In the genomic region with DNA sequence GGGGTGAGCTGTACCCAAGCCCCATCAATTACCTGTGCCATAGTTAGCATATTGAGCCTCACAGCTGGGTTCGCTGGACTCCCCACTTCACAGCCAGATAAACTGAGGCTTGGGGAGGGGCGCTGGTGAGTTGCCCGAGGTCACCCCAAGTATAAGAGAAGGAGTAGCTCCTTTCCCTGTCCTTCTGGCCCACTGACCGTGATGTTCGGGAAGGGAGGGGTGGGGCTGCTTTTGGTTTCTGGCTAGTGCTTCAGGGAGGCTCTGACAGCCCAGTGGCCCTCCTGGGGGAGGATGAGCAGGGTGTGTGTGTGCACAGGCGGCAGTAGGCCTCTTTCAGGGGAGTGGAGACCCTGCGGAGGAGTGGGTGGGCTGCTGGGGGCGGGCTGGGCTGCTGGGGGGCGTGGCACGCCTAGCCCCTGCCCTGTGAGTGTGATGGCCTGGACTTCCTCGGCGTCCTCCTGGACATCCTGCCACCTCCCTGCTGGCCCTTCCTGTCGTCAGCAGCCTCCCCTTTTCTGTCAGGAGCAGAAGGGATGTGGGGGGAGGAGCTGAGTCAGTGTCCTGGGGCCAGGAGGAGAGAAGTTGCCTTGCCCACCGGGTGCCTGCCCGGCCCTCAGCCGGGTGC, we compare ENCODE assay signal across 1 cellular context.
TF ChIP-seq lines count a peak whose summit lies in the region.

No MANE protein-coding gene starts in this region.

TF ChIP-seq in HepG2, 621 proteins besides CTCF, POLR2A, EP300 and RAD21 (continued from another document):
- TF ChIP-seq, protein P1, sequence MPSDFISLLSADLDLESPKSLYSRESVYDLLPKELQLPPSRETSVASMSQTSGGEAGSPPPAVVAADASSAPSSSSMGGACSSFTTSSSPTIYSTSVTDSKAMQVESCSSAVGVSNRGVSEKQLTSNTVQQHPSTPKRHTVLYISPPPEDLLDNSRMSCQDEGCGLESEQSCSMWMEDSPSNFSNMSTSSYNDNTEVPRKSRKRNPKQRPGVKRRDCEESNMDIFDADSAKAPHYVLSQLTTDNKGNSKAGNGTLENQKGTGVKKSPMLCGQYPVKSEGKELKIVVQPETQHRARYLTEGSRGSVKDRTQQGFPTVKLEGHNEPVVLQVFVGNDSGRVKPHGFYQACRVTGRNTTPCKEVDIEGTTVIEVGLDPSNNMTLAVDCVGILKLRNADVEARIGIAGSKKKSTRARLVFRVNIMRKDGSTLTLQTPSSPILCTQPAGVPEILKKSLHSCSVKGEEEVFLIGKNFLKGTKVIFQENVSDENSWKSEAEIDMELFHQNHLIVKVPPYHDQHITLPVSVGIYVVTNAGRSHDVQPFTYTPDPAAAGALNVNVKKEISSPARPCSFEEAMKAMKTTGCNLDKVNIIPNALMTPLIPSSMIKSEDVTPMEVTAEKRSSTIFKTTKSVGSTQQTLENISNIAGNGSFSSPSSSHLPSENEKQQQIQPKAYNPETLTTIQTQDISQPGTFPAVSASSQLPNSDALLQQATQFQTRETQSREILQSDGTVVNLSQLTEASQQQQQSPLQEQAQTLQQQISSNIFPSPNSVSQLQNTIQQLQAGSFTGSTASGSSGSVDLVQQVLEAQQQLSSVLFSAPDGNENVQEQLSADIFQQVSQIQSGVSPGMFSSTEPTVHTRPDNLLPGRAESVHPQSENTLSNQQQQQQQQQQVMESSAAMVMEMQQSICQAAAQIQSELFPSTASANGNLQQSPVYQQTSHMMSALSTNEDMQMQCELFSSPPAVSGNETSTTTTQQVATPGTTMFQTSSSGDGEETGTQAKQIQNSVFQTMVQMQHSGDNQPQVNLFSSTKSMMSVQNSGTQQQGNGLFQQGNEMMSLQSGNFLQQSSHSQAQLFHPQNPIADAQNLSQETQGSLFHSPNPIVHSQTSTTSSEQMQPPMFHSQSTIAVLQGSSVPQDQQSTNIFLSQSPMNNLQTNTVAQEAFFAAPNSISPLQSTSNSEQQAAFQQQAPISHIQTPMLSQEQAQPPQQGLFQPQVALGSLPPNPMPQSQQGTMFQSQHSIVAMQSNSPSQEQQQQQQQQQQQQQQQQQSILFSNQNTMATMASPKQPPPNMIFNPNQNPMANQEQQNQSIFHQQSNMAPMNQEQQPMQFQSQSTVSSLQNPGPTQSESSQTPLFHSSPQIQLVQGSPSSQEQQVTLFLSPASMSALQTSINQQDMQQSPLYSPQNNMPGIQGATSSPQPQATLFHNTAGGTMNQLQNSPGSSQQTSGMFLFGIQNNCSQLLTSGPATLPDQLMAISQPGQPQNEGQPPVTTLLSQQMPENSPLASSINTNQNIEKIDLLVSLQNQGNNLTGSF (CRISPR knock-in tag; IDR thresholded peaks at IDR 0.05), result no peak
- TF ChIP-seq, protein P2, sequence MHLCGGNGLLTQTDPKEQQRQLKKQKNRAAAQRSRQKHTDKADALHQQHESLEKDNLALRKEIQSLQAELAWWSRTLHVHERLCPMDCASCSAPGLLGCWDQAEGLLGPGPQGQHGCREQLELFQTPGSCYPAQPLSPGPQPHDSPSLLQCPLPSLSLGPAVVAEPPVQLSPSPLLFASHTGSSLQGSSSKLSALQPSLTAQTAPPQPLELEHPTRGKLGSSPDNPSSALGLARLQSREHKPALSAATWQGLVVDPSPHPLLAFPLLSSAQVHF (CRISPR knock-in tag; IDR thresholded peaks at IDR 0.05), result no peak
- TF ChIP-seq ZFYVE20 (CRISPR knock-in tag; IDR thresholded peaks at IDR 0.05; ENCODE audit: borderline replicate concordance, low read depth) (no peak), ZNF883 (CRISPR knock-in tag; IDR thresholded peaks at IDR 0.05; ENCODE audit: not compliant biosample characterization) (no peak), ZNF383 (CRISPR knock-in tag; IDR thresholded peaks at IDR 0.05; ENCODE audit: borderline replicate concordance) (no peak), NKX3-1 (CRISPR knock-in tag; IDR thresholded peaks at IDR 0.05) (no peak), POLR2AphosphoS2 (IDR thresholded peaks at IDR 0.05; ENCODE audit: low read depth, low read length) (no peak), GLI4 (CRISPR knock-in tag; IDR thresholded peaks at IDR 0.05; ENCODE audit: borderline replicate concordance) (no peak), SALL2 (CRISPR knock-in tag; IDR thresholded peaks at IDR 0.05) (no peak), ZNF550 (CRISPR knock-in tag; IDR thresholded peaks at IDR 0.05; ENCODE audit: borderline replicate concordance) (no peak), SP2 (CRISPR knock-in tag; IDR thresholded peaks at IDR 0.05) (0 out of 2 replicates have a peak, but pooled peaks have one; percentile 4), ARNT2 (CRISPR knock-in tag; IDR thresholded peaks at IDR 0.05; ENCODE audit: low read depth) (no peak), PHF8 (CRISPR knock-in tag; IDR thresholded peaks at IDR 0.05) (no peak), ZNF350 (CRISPR knock-in tag; IDR thresholded peaks at IDR 0.05; ENCODE audit: borderline replicate concordance, low read depth) (0 out of 2 replicates have a peak, but pooled peaks have one; percentile 3), ZNF775 (CRISPR knock-in tag; IDR thresholded peaks at IDR 0.05; ENCODE audit: borderline replicate concordance) (no peak), ZBTB1 (CRISPR knock-in tag; IDR thresholded peaks at IDR 0.05; ENCODE audit: borderline replicate concordance) (no peak), MIER2 (CRISPR knock-in tag; IDR thresholded peaks at IDR 0.05) (no peak), XRCC5 (optimal IDR thresholded peaks at IDR 0.05; ENCODE audit: low read length) (peak; percentile 10), ZNF766 (CRISPR knock-in tag; IDR thresholded peaks at IDR 0.05; ENCODE audit: borderline replicate concordance) (no peak), KLF12 (CRISPR knock-in tag; IDR thresholded peaks at IDR 0.05; ENCODE audit: borderline replicate concordance) (no peak), NBN (conservative IDR thresholded peaks at IDR 0.05) (no peak), ZFP82 (CRISPR knock-in tag; IDR thresholded peaks at IDR 0.05; ENCODE audit: borderline replicate concordance) (no peak), SP4 (CRISPR knock-in tag; IDR thresholded peaks at IDR 0.05) (0 out of 2 replicates have a peak, but pooled peaks have one; percentile 39), RXRA (CRISPR knock-in tag; IDR thresholded peaks at IDR 0.05) (0 out of 2 replicates have a peak, but pooled peaks have one; percentile 13), KAT7 (CRISPR knock-in tag; IDR thresholded peaks at IDR 0.05; ENCODE audit: borderline replicate concordance) (no peak), ZNF253 (CRISPR knock-in tag; IDR thresholded peaks at IDR 0.05; ENCODE audit: borderline replicate concordance) (no peak), CEBPG (CRISPR knock-in tag; IDR thresholded peaks at IDR 0.05) (no peak), HNRNPUL1 (IDR thresholded peaks at IDR 0.05; ENCODE audit: low read depth, low read length) (no peak), NCOA1 (CRISPR knock-in tag; IDR thresholded peaks at IDR 0.05) (no peak), TARDBP (CRISPR knock-in tag; IDR thresholded peaks at IDR 0.05) (no peak)
- TF ChIP-seq, protein P3, sequence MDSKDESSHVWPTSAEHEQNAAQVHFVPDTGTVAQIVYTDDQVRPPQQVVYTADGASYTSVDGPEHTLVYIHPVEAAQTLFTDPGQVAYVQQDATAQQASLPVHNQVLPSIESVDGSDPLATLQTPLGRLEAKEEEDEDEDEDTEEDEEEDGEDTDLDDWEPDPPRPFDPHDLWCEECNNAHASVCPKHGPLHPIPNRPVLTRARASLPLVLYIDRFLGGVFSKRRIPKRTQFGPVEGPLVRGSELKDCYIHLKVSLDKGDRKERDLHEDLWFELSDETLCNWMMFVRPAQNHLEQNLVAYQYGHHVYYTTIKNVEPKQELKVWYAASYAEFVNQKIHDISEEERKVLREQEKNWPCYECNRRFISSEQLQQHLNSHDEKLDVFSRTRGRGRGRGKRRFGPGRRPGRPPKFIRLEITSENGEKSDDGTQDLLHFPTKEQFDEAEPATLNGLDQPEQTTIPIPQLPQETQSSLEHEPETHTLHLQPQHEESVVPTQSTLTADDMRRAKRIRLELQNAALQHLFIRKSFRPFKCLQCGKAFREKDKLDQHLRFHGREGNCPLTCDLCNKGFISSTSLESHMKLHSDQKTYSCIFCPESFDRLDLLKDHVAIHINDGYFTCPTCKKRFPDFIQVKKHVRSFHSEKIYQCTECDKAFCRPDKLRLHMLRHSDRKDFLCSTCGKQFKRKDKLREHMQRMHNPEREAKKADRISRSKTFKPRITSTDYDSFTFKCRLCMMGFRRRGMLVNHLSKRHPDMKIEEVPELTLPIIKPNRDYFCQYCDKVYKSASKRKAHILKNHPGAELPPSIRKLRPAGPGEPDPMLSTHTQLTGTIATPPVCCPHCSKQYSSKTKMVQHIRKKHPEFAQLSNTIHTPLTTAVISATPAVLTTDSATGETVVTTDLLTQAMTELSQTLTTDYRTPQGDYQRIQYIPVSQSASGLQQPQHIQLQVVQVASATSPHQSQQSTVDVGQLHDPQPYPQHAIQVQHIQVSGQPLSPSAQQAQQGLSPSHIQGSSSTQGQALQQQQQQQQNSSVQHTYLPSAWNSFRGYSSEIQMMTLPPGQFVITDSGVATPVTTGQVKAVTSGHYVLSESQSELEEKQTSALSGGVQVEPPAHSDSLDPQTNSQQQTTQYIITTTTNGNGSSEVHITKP (CRISPR knock-in tag; IDR thresholded peaks at IDR 0.05; ENCODE audit: low read depth), result no peak
- TF ChIP-seq, protein P4, sequence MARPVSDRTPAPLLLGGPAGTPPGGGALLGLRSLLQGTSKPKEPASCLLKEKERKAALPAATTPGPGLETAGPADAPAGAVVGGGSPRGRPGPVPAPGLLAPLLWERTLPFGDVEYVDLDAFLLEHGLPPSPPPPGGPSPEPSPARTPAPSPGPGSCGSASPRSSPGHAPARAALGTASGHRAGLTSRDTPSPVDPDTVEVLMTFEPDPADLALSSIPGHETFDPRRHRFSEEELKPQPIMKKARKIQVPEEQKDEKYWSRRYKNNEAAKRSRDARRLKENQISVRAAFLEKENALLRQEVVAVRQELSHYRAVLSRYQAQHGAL (CRISPR knock-in tag; IDR thresholded peaks at IDR 0.05; ENCODE audit: not compliant biosample characterization), result no peak
- TF ChIP-seq, protein P5, sequence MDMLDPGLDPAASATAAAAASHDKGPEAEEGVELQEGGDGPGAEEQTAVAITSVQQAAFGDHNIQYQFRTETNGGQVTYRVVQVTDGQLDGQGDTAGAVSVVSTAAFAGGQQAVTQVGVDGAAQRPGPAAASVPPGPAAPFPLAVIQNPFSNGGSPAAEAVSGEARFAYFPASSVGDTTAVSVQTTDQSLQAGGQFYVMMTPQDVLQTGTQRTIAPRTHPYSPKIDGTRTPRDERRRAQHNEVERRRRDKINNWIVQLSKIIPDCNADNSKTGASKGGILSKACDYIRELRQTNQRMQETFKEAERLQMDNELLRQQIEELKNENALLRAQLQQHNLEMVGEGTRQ (IDR thresholded peaks at IDR 0.05; ENCODE audit: low read depth, low read length), result no peak
- TF ChIP-seq, protein P5 (CRISPR knock-in tag; IDR thresholded peaks at IDR 0.05; ENCODE audit: borderline replicate concordance), result no peak
- TF ChIP-seq, protein P6, sequence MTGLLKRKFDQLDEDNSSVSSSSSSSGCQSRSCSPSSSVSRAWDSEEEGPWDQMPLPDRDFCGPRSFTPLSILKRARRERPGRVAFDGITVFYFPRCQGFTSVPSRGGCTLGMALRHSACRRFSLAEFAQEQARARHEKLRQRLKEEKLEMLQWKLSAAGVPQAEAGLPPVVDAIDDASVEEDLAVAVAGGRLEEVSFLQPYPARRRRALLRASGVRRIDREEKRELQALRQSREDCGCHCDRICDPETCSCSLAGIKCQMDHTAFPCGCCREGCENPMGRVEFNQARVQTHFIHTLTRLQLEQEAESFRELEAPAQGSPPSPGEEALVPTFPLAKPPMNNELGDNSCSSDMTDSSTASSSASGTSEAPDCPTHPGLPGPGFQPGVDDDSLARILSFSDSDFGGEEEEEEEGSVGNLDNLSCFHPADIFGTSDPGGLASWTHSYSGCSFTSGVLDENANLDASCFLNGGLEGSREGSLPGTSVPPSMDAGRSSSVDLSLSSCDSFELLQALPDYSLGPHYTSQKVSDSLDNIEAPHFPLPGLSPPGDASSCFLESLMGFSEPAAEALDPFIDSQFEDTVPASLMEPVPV (CRISPR knock-in tag; IDR thresholded peaks at IDR 0.05), result no peak
- TF ChIP-seq, protein P7, sequence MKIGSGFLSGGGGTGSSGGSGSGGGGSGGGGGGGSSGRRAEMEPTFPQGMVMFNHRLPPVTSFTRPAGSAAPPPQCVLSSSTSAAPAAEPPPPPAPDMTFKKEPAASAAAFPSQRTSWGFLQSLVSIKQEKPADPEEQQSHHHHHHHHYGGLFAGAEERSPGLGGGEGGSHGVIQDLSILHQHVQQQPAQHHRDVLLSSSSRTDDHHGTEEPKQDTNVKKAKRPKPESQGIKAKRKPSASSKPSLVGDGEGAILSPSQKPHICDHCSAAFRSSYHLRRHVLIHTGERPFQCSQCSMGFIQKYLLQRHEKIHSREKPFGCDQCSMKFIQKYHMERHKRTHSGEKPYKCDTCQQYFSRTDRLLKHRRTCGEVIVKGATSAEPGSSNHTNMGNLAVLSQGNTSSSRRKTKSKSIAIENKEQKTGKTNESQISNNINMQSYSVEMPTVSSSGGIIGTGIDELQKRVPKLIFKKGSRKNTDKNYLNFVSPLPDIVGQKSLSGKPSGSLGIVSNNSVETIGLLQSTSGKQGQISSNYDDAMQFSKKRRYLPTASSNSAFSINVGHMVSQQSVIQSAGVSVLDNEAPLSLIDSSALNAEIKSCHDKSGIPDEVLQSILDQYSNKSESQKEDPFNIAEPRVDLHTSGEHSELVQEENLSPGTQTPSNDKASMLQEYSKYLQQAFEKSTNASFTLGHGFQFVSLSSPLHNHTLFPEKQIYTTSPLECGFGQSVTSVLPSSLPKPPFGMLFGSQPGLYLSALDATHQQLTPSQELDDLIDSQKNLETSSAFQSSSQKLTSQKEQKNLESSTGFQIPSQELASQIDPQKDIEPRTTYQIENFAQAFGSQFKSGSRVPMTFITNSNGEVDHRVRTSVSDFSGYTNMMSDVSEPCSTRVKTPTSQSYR (CRISPR knock-in tag; IDR thresholded peaks at IDR 0.05; ENCODE audit: borderline replicate concordance), result peak; percentile 56; the same call in 1 of the 2 replicates
- TF ChIP-seq, protein P8, sequence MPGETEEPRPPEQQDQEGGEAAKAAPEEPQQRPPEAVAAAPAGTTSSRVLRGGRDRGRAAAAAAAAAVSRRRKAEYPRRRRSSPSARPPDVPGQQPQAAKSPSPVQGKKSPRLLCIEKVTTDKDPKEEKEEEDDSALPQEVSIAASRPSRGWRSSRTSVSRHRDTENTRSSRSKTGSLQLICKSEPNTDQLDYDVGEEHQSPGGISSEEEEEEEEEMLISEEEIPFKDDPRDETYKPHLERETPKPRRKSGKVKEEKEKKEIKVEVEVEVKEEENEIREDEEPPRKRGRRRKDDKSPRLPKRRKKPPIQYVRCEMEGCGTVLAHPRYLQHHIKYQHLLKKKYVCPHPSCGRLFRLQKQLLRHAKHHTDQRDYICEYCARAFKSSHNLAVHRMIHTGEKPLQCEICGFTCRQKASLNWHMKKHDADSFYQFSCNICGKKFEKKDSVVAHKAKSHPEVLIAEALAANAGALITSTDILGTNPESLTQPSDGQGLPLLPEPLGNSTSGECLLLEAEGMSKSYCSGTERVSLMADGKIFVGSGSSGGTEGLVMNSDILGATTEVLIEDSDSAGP (CRISPR knock-in tag; IDR thresholded peaks at IDR 0.05; ENCODE audit: borderline replicate concordance), result peak; percentile 17; the same call in 1 of the 2 replicates
